Comparison of ENCODE assay signal across 8 cellular contexts in the genomic region with DNA sequence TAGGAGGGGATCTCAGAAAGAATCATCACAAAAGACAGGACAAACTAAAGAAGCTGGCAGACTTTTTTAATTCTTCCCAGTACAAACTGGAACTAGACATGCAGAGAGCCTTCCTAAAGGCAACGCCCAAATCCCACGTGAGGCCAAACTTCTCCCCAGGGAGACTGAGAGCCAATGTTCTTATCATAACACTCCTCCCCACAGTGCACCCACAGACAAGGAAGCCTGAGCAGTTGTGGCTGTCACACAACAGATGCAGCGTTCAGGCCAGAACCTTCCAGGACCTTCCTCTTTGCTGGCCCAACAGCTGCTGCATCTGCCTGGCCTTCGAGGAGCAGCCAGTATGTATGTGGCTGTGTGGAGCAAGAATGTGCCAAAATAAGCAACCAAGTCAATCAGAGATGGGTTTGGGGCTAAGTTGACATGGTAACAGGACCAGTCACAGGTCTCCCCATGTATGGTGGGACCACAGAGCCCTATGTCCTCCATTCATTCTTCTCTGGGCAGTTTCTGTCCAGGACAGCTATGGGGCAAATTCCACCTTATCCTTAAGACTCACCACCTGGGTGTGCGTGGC. TPM values are rescaled to one million over a fixed set of nuclear protein-coding genes. Genes with fewer than 3 reads are reported as not detected.
DNase-seq lines count a peak whose midpoint lies in the region; ATAC-seq, FAIRE-seq and TF ChIP-seq lines count a peak whose summit lies in the region.

No MANE protein-coding gene starts in this region.

- H3K27ac ChIP-seq in GM12878 (ENCODE audit: control insufficient read depth, insufficient read depth) = peak overlapping the region; percentile 46

- SMC1A ChIA-PET in GM12878 (lab: Charles Lee; ENCODE audit: uncharacterized antibody, unreplicated experiment) = interaction anchor here (0.6 to 1.6 kb wide), 7 partner anchors 11 to 458 kb away, joined by 3 to 5 read pairs (median 3); a partner anchor contains a TSS

- H3K4me2 ChIP-seq in GM12878 (ENCODE audit: control insufficient read depth, insufficient read depth) = peak overlapping the region; percentile 51

- TF ChIP-seq RAD21 in GM12878 (IDR thresholded peaks at IDR 0.05; ENCODE audit: insufficient read depth, low read depth, low read length) = no peak

- no peaks in the 10 kb centered on the region for H3K36me3 ChIP-seq in GM12878 (ENCODE audit: control insufficient read depth in 2 of 2, insufficient read depth in 2 of 2, low read length in 1 of 2)

- in situ Hi-C loops in GM12878 (cut with MboI) = no loop called here

- H3K79me2 ChIP-seq in GM12878 (ENCODE audit: control insufficient read depth, insufficient read depth, low read length) = peaks cover 26% of the 10 kb centered on the region

- FAIRE-seq in GM12878 (lab: Jason Lieb, UNC) = no peak

- DNase-seq in CD1c-positive myeloid dendritic cell (ENCODE audit: extremely low spot score) = peak; percentile 76
- DNase-seq in GM12878 (ENCODE audit: low read depth, low spot score) = no peak
- DNase-seq in mucosa of gallbladder (ENCODE audit: low spot score) = peak; percentile 47
- no peak for DNase-seq in stimulated activated CD4-positive, alpha-beta T cell treated with anti-CD3 and anti-CD28 coated beads, Interleukin-1b, Interleukin-23, amount 100 ng/mL, for 48 hours
- DNase-seq in AG08396 (ENCODE audit: low spot score) = no peak
- DNase-seq in middle frontal gyrus (ENCODE audit: extremely low spot score, low spot score) = no peak
- no peak for DNase-seq in NCI-H1048 (lab: John Stamatoyannopoulos, UW)

- no TSS peak for BruUV-seq in GM12878 (replicated peaks; lab: Mats Ljungman, UMichigan)

- POLR2A ChIA-PET in GM12878 (lab: Charles Lee) = interaction anchor here (1.8 to 2.9 kb wide), 3 partner anchors 8 to 34 kb away, joined by 5 to 11 read pairs (median 5); no protein-coding TSS in a partner anchor

- peak overlapping the region; percentile 51 for H2AFZ ChIP-seq in GM12878 (ENCODE audit: control insufficient read depth, low read depth, low read length)

- TF ChIP-seq POLR2A in GM12878 (IDR thresholded peaks at IDR 0.05; ENCODE audit: low read depth, low read length) = no peak

- ATAC-seq in HG03095 (IDR thresholded peaks at IDR 0.05; ENCODE audit: unreplicated experiment) = peak; percentile 39
- peak; percentile 49 for ATAC-seq in GM12878

- H3K4me1 ChIP-seq in GM12878 (ENCODE audit: control insufficient read depth, insufficient read depth, low read length) = peaks cover 43% of the 10 kb centered on the region

- 10% methylated on average over 5 of the region's 5 CpGs for WGBS in GM12878 (ENCODE audit: insufficient coverage, insufficient replicate concordance, low lambda C conversion rate, missing lambda C conversion rate)

- H3K9ac ChIP-seq in GM12878 (ENCODE audit: control insufficient read depth, insufficient read depth, low read length) = peak overlapping the region; percentile 32

- intact Hi-C loops in GM12878 (cut with micrococcal nuclease; ENCODE audit: unreplicated experiment) = loop anchor here (5.0 kb wide), 1 partner anchor 33 kb away; a partner anchor contains a TSS

- no peak overlapping the region for H3K4me3 ChIP-seq in GM12878

- H3K27me3 ChIP-seq in GM12878 (replicated peaks in 1 of 2; ENCODE audit: control insufficient read depth in 2 of 2, insufficient read depth in 2 of 2, low read length in 1 of 2) = no peaks in the 10 kb centered on the region

- no peaks in the 10 kb centered on the region for H4K20me1 ChIP-seq in GM12878 (ENCODE audit: control insufficient read depth, insufficient read depth)

- CTCF ChIA-PET in GM12878 (lab: Yijun Ruan, JAX) = no interaction called here

- H3K9me3 ChIP-seq in GM12878 (replicated peaks; ENCODE audit: control insufficient read depth, insufficient read depth, low read length) = no peaks in the 10 kb centered on the region

- no peak for TF ChIP-seq CTCF in GM12878 (IDR thresholded peaks at IDR 0.05 in 2 of 3, conservative IDR thresholded peaks at IDR 0.05 in 1 of 3; ENCODE audit: control insufficient read depth in 2 of 3, extremely low read depth in 1 of 3, insufficient read depth in 1 of 3, low read depth in 3 of 3, low read length in 3 of 3)

- no peak for TF ChIP-seq EP300 in GM12878 (IDR thresholded peaks at IDR 0.05; ENCODE audit: borderline replicate concordance in 1 of 2, control insufficient read depth in 1 of 2, low read depth in 2 of 2, low read length in 2 of 2)

- RAD21 ChIA-PET in GM12878 (lab: Charles Lee; ENCODE audit: unreplicated experiment) = interaction anchor here (0.6 to 3.6 kb wide), 8 partner anchors 8 to 462 kb away, joined by 3 to 9 read pairs (median 4); a partner anchor contains a TSS

TF ChIP-seq in GM12878, 131 proteins besides CTCF, POLR2A, EP300 and RAD21:
- TF ChIP-seq IKZF1 (conservative IDR thresholded peaks at IDR 0.05) = 0 out of 2 replicates have a peak, but pooled peaks have one; percentile 26
- no peak for TF ChIP-seq FOS (IDR thresholded peaks at IDR 0.05; ENCODE audit: borderline replicate concordance, extremely low read depth, insufficient read length)
- TF ChIP-seq, protein P1, sequence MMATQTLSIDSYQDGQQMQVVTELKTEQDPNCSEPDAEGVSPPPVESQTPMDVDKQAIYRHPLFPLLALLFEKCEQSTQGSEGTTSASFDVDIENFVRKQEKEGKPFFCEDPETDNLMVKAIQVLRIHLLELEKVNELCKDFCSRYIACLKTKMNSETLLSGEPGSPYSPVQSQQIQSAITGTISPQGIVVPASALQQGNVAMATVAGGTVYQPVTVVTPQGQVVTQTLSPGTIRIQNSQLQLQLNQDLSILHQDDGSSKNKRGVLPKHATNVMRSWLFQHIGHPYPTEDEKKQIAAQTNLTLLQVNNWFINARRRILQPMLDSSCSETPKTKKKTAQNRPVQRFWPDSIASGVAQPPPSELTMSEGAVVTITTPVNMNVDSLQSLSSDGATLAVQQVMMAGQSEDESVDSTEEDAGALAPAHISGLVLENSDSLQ (IDR thresholded peaks at IDR 0.05) = 0 out of 2 replicates have a peak, but pooled peaks have one; percentile 32
- no peak for TF ChIP-seq SUPT20H (IDR thresholded peaks at IDR 0.05; ENCODE audit: borderline replicate concordance, control insufficient read depth, low read depth, low read length)
- TF ChIP-seq RFX5 (IDR thresholded peaks at IDR 0.05; ENCODE audit: low read depth, low read length) = no peak
- TF ChIP-seq, protein P2, sequence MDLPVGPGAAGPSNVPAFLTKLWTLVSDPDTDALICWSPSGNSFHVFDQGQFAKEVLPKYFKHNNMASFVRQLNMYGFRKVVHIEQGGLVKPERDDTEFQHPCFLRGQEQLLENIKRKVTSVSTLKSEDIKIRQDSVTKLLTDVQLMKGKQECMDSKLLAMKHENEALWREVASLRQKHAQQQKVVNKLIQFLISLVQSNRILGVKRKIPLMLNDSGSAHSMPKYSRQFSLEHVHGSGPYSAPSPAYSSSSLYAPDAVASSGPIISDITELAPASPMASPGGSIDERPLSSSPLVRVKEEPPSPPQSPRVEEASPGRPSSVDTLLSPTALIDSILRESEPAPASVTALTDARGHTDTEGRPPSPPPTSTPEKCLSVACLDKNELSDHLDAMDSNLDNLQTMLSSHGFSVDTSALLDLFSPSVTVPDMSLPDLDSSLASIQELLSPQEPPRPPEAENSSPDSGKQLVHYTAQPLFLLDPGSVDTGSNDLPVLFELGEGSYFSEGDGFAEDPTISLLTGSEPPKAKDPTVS (IDR thresholded peaks at IDR 0.05; ENCODE audit: low read depth, low read length) = peak; percentile 93
- 0 out of 2 replicates have a peak, but pooled peaks have one; percentile 12 for TF ChIP-seq HDGF (IDR thresholded peaks at IDR 0.05)
- TF ChIP-seq MEF2B (IDR thresholded peaks at IDR 0.05; ENCODE audit: partially characterized antibody, poor library complexity, severe bottlenecking) = peak; percentile 81
- TF ChIP-seq ZNF622 (IDR thresholded peaks at IDR 0.05) = no peak
- no peak for TF ChIP-seq PAX5 (IDR thresholded peaks at IDR 0.05; ENCODE audit: borderline replicate concordance, low read depth, low read length)
- TF ChIP-seq NR2C2 (IDR thresholded peaks at IDR 0.05; ENCODE audit: borderline replicate concordance, control insufficient read depth, insufficient read length, low read depth) = no peak
- TF ChIP-seq SMAD5 (IDR thresholded peaks at IDR 0.05; ENCODE audit: low read depth) = no peak
- peak; percentile 47; the same call in 1 of the 2 replicates for TF ChIP-seq RAD51 (IDR thresholded peaks at IDR 0.05)
- TF ChIP-seq TCF12 (IDR thresholded peaks at IDR 0.05; ENCODE audit: low read depth, low read length) = no peak
- TF ChIP-seq IKZF2 (IDR thresholded peaks at IDR 0.05) = peak; percentile 13 to 32; a peak in 1 of 4 replicates
- TF ChIP-seq BHLHE40 (IDR thresholded peaks at IDR 0.05; ENCODE audit: borderline replicate concordance in 1 of 2, low read depth in 2 of 2, low read length in 1 of 2) = peak; percentile 11 to 37; a peak in 1 of 4 replicates

RNA-seq across cellular contexts. Expression of a gene that starts 34.9 kb away (rescaled TPM):
- 88.2 and 88.5 TPM in 2 replicates for total RNA-seq in GM12878 (2013; cell fraction: nucleolus; rRNA removed)
- total RNA-seq in GM12878 (2014; rRNA removed) (23.3 and 26.5 TPM in 2 replicates), GM12878 (2014; rRNA removed; fragmentation: Illumina TruSeq; extraction: Trizol) (26.6 and 26.7 TPM in 2 replicates), GM12878 (2021) (30.2 and 32.8 TPM in 2 replicates), mucosa of gallbladder (45.0 TPM)
- polyA plus RNA-seq in GM12878 (2011; ENCODE audit: low read depth) = 13.9 TPM
- polyA plus RNA-seq in GM12878 (2011; rRNA removed) (20.4 and 26.5 TPM in 2 replicates), GM12878 (2014; fragmentation: Illumina TruSeq; extraction: Trizol) (25.4 and 25.7 TPM in 2 replicates), GM12878 (2014; fragmentation: Nextera tagmentation; extraction: Ambion mirVana) (10 to 100 TPM; 14.2 to 21.5 TPM), GM12878 (2014; rRNA removed) (12.4 and 13.2 TPM in 2 replicates), GM12878 (2016; fragmentation: Nextera tagmentation; extraction: Ambion mirVana) (10 to 100 TPM; 25.7 to 28.6 TPM)
- polyA plus RNA-seq in GM12878 (2011; cell fraction: cytosol; rRNA removed) = 8.8 and 12.5 TPM in 2 replicates
- polyA plus RNA-seq in GM12878 (2011; cell fraction: nucleus; rRNA removed) = 12.7 and 18.8 TPM in 2 replicates
- 16.8 and 19.6 TPM in 2 replicates for polyA plus RNA-seq in GM12878 (2012)
- 22.7 and 27.8 TPM in 2 replicates for polyA minus RNA-seq in GM12878 (2011; rRNA and poly(A)+ RNA removed)
- polyA minus RNA-seq in GM12878 (2011; cell fraction: cytosol; rRNA and poly(A)+ RNA removed) = 6.7 and 7.4 TPM in 2 replicates
- polyA minus RNA-seq in GM12878 (2011; cell fraction: nucleus; rRNA and poly(A)+ RNA removed) = 19.2 and 25.5 TPM in 2 replicates

Comparison
In these comparisons a context has a peak if more than half of its experiments do, and no peak if none do; other contexts are left out.
1. DNase-seq: peak in CD1c-positive myeloid dendritic cell (single experiment) and mucosa of gallbladder (single experiment); none in GM12878 (single experiment), stimulated activated CD4-positive, alpha-beta T cell treated with anti-CD3 and anti-CD28 coated beads, Interleukin-1b, Interleukin-23, amount 100 ng/mL, for 48 hours (single experiment), AG08396 (single experiment), middle frontal gyrus (single experiment) and NCI-H1048 (single experiment).